In genomic region chr18:52554180-52554579, GRCh38 we compare ENCODE assay signal across 20 cellular contexts.
"Had no signal": no experiment of that assay in that cellular context is flagged by ENCODE, and none has a peak within 500 bp of the region (broad histone marks: within the 10 kb centered on the region; RNA-seq: fewer than 3 reads in every experiment).

No MANE protein-coding gene starts in this region.

- H3K4me3 ChIP-seq: MG63 had no signal

- H3K9me3 ChIP-seq: MG63 had no signal

- H3K27me3 ChIP-seq: MG63 had no signal

- DNase-seq: Karpas-422, Kasumi-1, MG63, MM.1S, MV-4-11, NCI-H1048, NCI-H1436, NCI-H1436 treated with DMSO at 0.1 percent for 48 hours, NCI-H1694, NCI-H1694 treated with DMSO at 0.1 percent for 48 hours, NCI-H187, NCI-H187 treated with DMSO at 0.1 percent for 48 hours, NCI-H2029, NCI-H2029 treated with DMSO at 0.1 percent for 48 hours, NCI-H2107, NCI-H2171, NCI-H2171 treated with DMSO at 0.1 percent for 48 hours, NCI-H226, NCI-H510A had no signal

- H3K4me2 ChIP-seq: KMS-11 had no signal

- H3K36me3 ChIP-seq: MG63 had no signal

- H3K27ac ChIP-seq: KMS-11 had no signal

- H3K9ac ChIP-seq: KMS-11 had no signal
